ENCODE assay signal across 13 cellular contexts in genomic region chr11:117202386-117203068, GRCh38. TPM values are rescaled to one million over a fixed set of nuclear protein-coding genes. Genes with fewer than 3 reads are reported as not detected.
DNase-seq lines count a peak whose midpoint lies in the region; ATAC-seq and TF ChIP-seq lines count a peak whose summit lies in the region.
"Had no signal": no experiment of that assay in that cellular context is flagged by ENCODE, and none has a peak within 500 bp of the region (broad histone marks: within the 10 kb centered on the region; RNA-seq: fewer than 3 reads in every experiment).

No MANE protein-coding gene starts in this region.

- peak overlapping the region; percentile 80 for H3K4me2 ChIP-seq in IMR-90 (ENCODE audit: low read depth, low read length)

- no CpG with 5 or more reads among the region's 7 CpGs for WGBS in IMR-90 (ENCODE audit: extremely low coverage in 2 of 2, insufficient read length in 1 of 2), 2 experiments

- H2AK5ac ChIP-seq in IMR-90 (ENCODE audit: low read depth, low read length) = peak overlapping the region; percentile 97

- in situ Hi-C loops in IMR-90 (cut with MboI; ENCODE audit: low sequenced_read_pairs) = no loop called here

- no peak overlapping the region; the same call in 1 of the 2 replicates for H3K18ac ChIP-seq in IMR-90 (ENCODE audit: low read depth, low read length)

- BruUV-seq in IMR-90 (replicated peaks; lab: Mats Ljungman, UMichigan) = no TSS peak

- H3K9ac ChIP-seq in IMR-90 (ENCODE audit: low read depth, low read length) (peak overlapping the region; percentile 92), muscle layer of colon (ENCODE audit: low read length) (peak overlapping the region; percentile 99)

- H3K9me3 ChIP-seq in IMR-90 (ENCODE audit: control insufficient read depth, insufficient read depth, low read length) (no peaks in the 10 kb centered on the region), muscle layer of colon (ENCODE audit: low read length) (no peaks in the 10 kb centered on the region), thoracic aorta (no peaks in the 10 kb centered on the region)
- H3K9me3 ChIP-seq: neutrophil had no signal

- H2AK9ac ChIP-seq in IMR-90 (replicated peaks; ENCODE audit: low read depth, low read length, poor library complexity) = peak overlapping the region; percentile 38

- H3K4me3 ChIP-seq in IMR-90 (ENCODE audit: insufficient read depth, low read depth, low read length) = peak overlapping the region; percentile 49
- peak overlapping the region; percentile 75 for H3K4me3 ChIP-seq in coronary artery
- peak overlapping the region; percentile 86 to 97 for H3K4me3 ChIP-seq in muscle layer of colon (ENCODE audit: low read depth in 1 of 2, low read length in 2 of 2)
- H3K4me3 ChIP-seq in thoracic aorta = peak overlapping the region; percentile 81

- H4K91ac ChIP-seq in IMR-90 (ENCODE audit: insufficient read depth, low read depth, low read length) = peak overlapping the region; percentile 78

- no peak overlapping the region for H2BK15ac ChIP-seq in IMR-90 (ENCODE audit: low read depth, low read length)

- H3K23ac ChIP-seq in IMR-90 (ENCODE audit: low read depth, low read length) = peak overlapping the region; percentile 91

- H3K27me3 ChIP-seq in IMR-90 (ENCODE audit: control insufficient read depth, insufficient read depth, low read length) (no peaks in the 10 kb centered on the region), muscle layer of colon (ENCODE audit: control insufficient read depth in 1 of 2, insufficient read depth in 2 of 2, low read length in 2 of 2) (no peaks in the 10 kb centered on the region), thoracic aorta (replicated peaks; ENCODE audit: insufficient read depth) (no peaks in the 10 kb centered on the region)

- peaks cover 29 to 61% of the 10 kb centered on the region in 2 experiments for H3K79me1 ChIP-seq in IMR-90 (ENCODE audit: low read depth in 1 of 2, low read length in 2 of 2)

- H4K8ac ChIP-seq in IMR-90 (ENCODE audit: low read depth in 2 of 2, low read length in 2 of 2) = peak overlapping the region; percentile 93 to 96; a peak in 1 of 4 replicates

- ATAC-seq in IMR-90 (ENCODE audit: low read depth) (no peak), thoracic aorta (ENCODE audit: insufficient number of reproducible peaks, low FRiP score, low read depth) (no peak), GM19395 (IDR thresholded peaks at IDR 0.05; ENCODE audit: unreplicated experiment) (no peak), GM21717 (IDR thresholded peaks at IDR 0.05; ENCODE audit: unreplicated experiment) (no peak)

- DNase-seq in IMR-90 = no peak
- no peak for DNase-seq in coronary artery (ENCODE audit: low spot score)
- no peak for DNase-seq in thoracic aorta (ENCODE audit: low spot score)
- DNase-seq in activated gamma-delta T cell treated with Interleukin-2 at 50 U/mL for 16 hours = no peak
- DNase-seq: caudate nucleus, DMS79 treated with DMSO at 0.1 percent for 48 hours, GOT3, head of caudate nucleus, NCI-H524 treated with DMSO at 0.1 percent for 48 hours had no signal

- H4K20me1 ChIP-seq in IMR-90 (ENCODE audit: insufficient read depth, low read length) = peaks cover 58% of the 10 kb centered on the region

- H3K36me3 ChIP-seq in IMR-90 (ENCODE audit: control insufficient read depth, insufficient read depth, low read length) (peaks cover 45% of the 10 kb centered on the region), muscle layer of colon (ENCODE audit: insufficient read depth, low read length) (peaks cover 58% of the 10 kb centered on the region), thoracic aorta (peaks cover 50% of the 10 kb centered on the region)

- intact Hi-C loops in IMR-90 (cut with micrococcal nuclease) = no loop called here

- POLR2A ChIA-PET in IMR-90 (lab: Charles Lee; ENCODE audit: unreplicated experiment) = interaction anchor here (0.7 to 1.8 kb wide), 3 partner anchors 20 to 56 kb away, joined by 3 to 6 read pairs (median 4); partner anchors contain the start of gene SIDT2

- TF ChIP-seq POLR2A in IMR-90 (IDR thresholded peaks at IDR 0.05; ENCODE audit: low read depth, low read length) = no peak; the same call in 1 of the 2 replicates

- H3K4me1 ChIP-seq in IMR-90 (ENCODE audit: control insufficient read depth, insufficient read depth, low read length) = peaks cover 46% of the 10 kb centered on the region
- peaks cover 26% of the 10 kb centered on the region for H3K4me1 ChIP-seq in muscle layer of colon (ENCODE audit: insufficient read depth, low read length)
- H3K4me1 ChIP-seq in thoracic aorta (ENCODE audit: control insufficient read depth in 1 of 2, low read depth in 2 of 2) = peaks cover 5 to 45% of the 10 kb centered on the region in 2 donors

- H3K4ac ChIP-seq in IMR-90 (ENCODE audit: low read depth, low read length) = peak overlapping the region; percentile 96

- H2BK20ac ChIP-seq in IMR-90 (ENCODE audit: low read depth, low read length) = no peak overlapping the region

- H3K14ac ChIP-seq in IMR-90 (replicated peaks; ENCODE audit: low read depth, low read length) = peak overlapping the region; percentile 98

- dilution Hi-C loops in IMR-90 (cut with HindIII; ENCODE audit: low sequenced_read_pairs, unreplicated experiment) = no loop called here

- H3K9me1 ChIP-seq in IMR-90 (ENCODE audit: insufficient read depth, low read length) = peaks cover 28% of the 10 kb centered on the region

- H3K27ac ChIP-seq in IMR-90 (ENCODE audit: insufficient read depth, low read length) (peak overlapping the region; percentile 91), coronary artery (peak overlapping the region; percentile 97), muscle layer of colon (ENCODE audit: low read depth, low read length) (peak overlapping the region; percentile 96), thoracic aorta (peak overlapping the region; percentile 99)
- H3K27ac ChIP-seq: neutrophil had no signal

- H2AFZ ChIP-seq in IMR-90 (replicated peaks; ENCODE audit: low read length, poor library complexity) = peak overlapping the region; percentile 4

- peak overlapping the region; percentile 83 for H2BK5ac ChIP-seq in IMR-90 (ENCODE audit: low read depth, low read length, poor library complexity, severe bottlenecking)

- TF ChIP-seq CTCF in IMR-90 (conservative IDR thresholded peaks at IDR 0.05; ENCODE audit: low read depth, low read length) (no peak), coronary artery (IDR thresholded peaks at IDR 0.05) (no peak), thoracic aorta (IDR thresholded peaks at IDR 0.05) (no peak)

- H2BK120ac ChIP-seq in IMR-90 (ENCODE audit: low read depth, low read length) = peak overlapping the region; percentile 2; the same call in 1 of the 2 replicates

- CTCF ChIA-PET in IMR-90 (lab: Yijun Ruan, JAX) = interaction anchor here (0.7 to 0.9 kb wide), 2 partner anchors 20 to 22 kb away, joined by 4 read pairs; no protein-coding TSS in a partner anchor

- peak overlapping the region; percentile 50; the same call in 1 of the 2 replicates for H3K56ac ChIP-seq in IMR-90 (ENCODE audit: extremely low read depth, insufficient read depth, low read length)

- 0 out of 2 replicates have a peak overlapping the region, but pooled peaks have one; percentile 25 for H4K5ac ChIP-seq in IMR-90 (ENCODE audit: low read depth, low read length)

- TF ChIP-seq RAD21 in IMR-90 (IDR thresholded peaks at IDR 0.05; ENCODE audit: low read length) = no peak

TF ChIP-seq in IMR-90, 13 proteins besides CTCF, POLR2A, EP300 and RAD21:
- TF ChIP-seq ELK1 (IDR thresholded peaks at IDR 0.05; ENCODE audit: borderline replicate concordance, low read depth, low read length) = no peak
- no peak; the same call in 1 of the 2 replicates for TF ChIP-seq MAZ (IDR thresholded peaks at IDR 0.05; ENCODE audit: borderline replicate concordance, low read depth, low read length)

RNA-seq across cellular contexts. Expression of gene TAGLN, which starts 3.4 kb away (rescaled TPM):
- total RNA-seq in IMR-90 (2012; rRNA removed) = 1,558 and 2,558 TPM in 2 replicates
- 3,760 and 3,780 TPM in 2 replicates for polyA plus RNA-seq in IMR-90 (2012; rRNA removed)
- polyA plus RNA-seq in IMR-90 (2012; cell fraction: cytosol; rRNA removed) = 3,517 and 4,395 TPM in 2 replicates
- polyA plus RNA-seq in IMR-90 (2012; cell fraction: nucleus; rRNA removed; ENCODE audit: low replicate concordance) = 1,556 and 1,814 TPM in 2 replicates
- total RNA-seq in thoracic aorta = over 10,000 TPM in 1 of 2 donors, 1,000 to 10,000 TPM in 1; 6,975 to 13,974 TPM

RNA-seq across cellular contexts. Expression of gene SIDT2, which starts 24.0 kb away (rescaled TPM):
- total RNA-seq in IMR-90 (2012; rRNA removed) = 6.7 and 7.3 TPM in 2 replicates
- polyA plus RNA-seq in IMR-90 (2012; rRNA removed) = 29.7 and 30.3 TPM in 2 replicates
- 13.2 and 30.9 TPM in 2 replicates for polyA plus RNA-seq in IMR-90 (2012; cell fraction: cytosol; rRNA removed)
- polyA plus RNA-seq in IMR-90 (2012; cell fraction: nucleus; rRNA removed; ENCODE audit: low replicate concordance) = 68.9 and 117 TPM in 2 replicates
- total RNA-seq in thoracic aorta = 10 to 100 TPM; 55.9 to 82.2 TPM

RNA-seq across cellular contexts. Expression of gene PCSK7, which starts 29.3 kb away (rescaled TPM):
- total RNA-seq in IMR-90 (2012; rRNA removed) (35.8 and 36.7 TPM in 2 replicates), thoracic aorta (10 to 100 TPM; 41.4 to 90.2 TPM)
- 48.4 and 54.3 TPM in 2 replicates for polyA plus RNA-seq in IMR-90 (2012; rRNA removed)
- polyA plus RNA-seq in IMR-90 (2012; cell fraction: cytosol; rRNA removed) = 30.1 and 48.3 TPM in 2 replicates
- 117 and 148 TPM in 2 replicates for polyA plus RNA-seq in IMR-90 (2012; cell fraction: nucleus; rRNA removed; ENCODE audit: low replicate concordance)

RNA-seq across cellular contexts. Expression of gene RNF214, which starts 29.9 kb away (rescaled TPM):
- 7.5 and 7.9 TPM in 2 replicates for total RNA-seq in IMR-90 (2012; rRNA removed)
- polyA plus RNA-seq in IMR-90 (2012; rRNA removed) = 14.8 and 16.1 TPM in 2 replicates
- polyA plus RNA-seq in IMR-90 (2012; cell fraction: cytosol; rRNA removed) = 5.5 and 11.0 TPM in 2 replicates
- polyA plus RNA-seq in IMR-90 (2012; cell fraction: nucleus; rRNA removed; ENCODE audit: low replicate concordance) = 18.9 and 25.0 TPM in 2 replicates
- 10 to 100 TPM; 14.6 to 21.8 TPM for total RNA-seq in thoracic aorta

RNA-seq across cellular contexts. Expression of gene PAFAH1B2, which starts 58.4 kb away (rescaled TPM):
- total RNA-seq in IMR-90 (2012; rRNA removed) (213 and 280 TPM in 2 replicates), thoracic aorta (10 to 100 TPM; 66.3 to 75.8 TPM)
- 24.2 and 29.8 TPM in 2 replicates for polyA plus RNA-seq in IMR-90 (2012; rRNA removed)
- polyA plus RNA-seq in IMR-90 (2012; cell fraction: cytosol; rRNA removed) = 10.3 and 25.1 TPM in 2 replicates
- 7.3 and 18.9 TPM in 2 replicates for polyA plus RNA-seq in IMR-90 (2012; cell fraction: nucleus; rRNA removed; ENCODE audit: low replicate concordance)
